Comparison of ENCODE assay signal across 18 cellular contexts in the genomic region with DNA sequence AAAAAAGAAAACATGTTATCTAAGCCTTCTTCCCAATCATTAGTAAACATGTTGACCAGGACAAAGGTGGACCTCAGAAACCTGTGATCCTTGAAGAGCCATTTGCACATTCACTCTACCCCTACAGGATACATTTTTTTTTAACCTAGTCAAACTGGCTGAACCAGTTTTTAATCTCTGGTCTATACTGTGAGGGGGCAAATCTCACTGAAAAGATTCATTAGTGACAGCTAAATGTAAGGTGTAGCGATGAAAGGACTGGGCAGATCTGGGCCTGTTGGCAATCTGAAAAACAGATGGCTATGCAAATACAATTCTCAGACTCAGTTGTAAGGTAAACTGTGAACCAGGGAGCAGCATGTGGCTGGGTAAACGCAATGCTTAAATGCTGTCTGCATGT.
DNase-seq lines count a peak whose midpoint lies in the region; ATAC-seq and TF ChIP-seq lines count a peak whose summit lies in the region.
"Had no signal": no experiment of that assay in that cellular context is flagged by ENCODE, and none has a peak within 500 bp of the region (broad histone marks: within the 10 kb centered on the region; RNA-seq: fewer than 3 reads in every experiment).

No MANE protein-coding gene starts in this region.

- ATAC-seq in HG03460 (IDR thresholded peaks at IDR 0.05; ENCODE audit: unreplicated experiment) = no peak
- ATAC-seq in omental fat pad (ENCODE audit: low FRiP score) = no peak
- ATAC-seq: activated CD8-positive, alpha-beta T cell treated with anti-CD3 and anti-CD28 coated beads, Interleukin-2, amount 10 ng/mL, durations not matched to agents 7 days and 5 days; GM12878; HepG2; natural killer cell had no signal

- no peak overlapping the region for H3K9ac ChIP-seq in iPS-20b (ENCODE audit: low read depth, low read length)

- no peaks in the 10 kb centered on the region for H3K27me3 ChIP-seq in iPS-20b (ENCODE audit: insufficient read depth, low read length)
- H3K27me3 ChIP-seq: testis had no signal

- H3K4me3 ChIP-seq in iPS-20b (ENCODE audit: low read length) = 0 out of 2 replicates have a peak overlapping the region, but pooled peaks have one; percentile 5
- H3K4me3 ChIP-seq: GM12878, HAP-1, testis had no signal

- no peak overlapping the region for H3K27ac ChIP-seq in iPS-20b (ENCODE audit: low read length)
- H3K27ac ChIP-seq: testis had no signal

- TF ChIP-seq CTCF in omental fat pad (IDR thresholded peaks at IDR 0.05) = no peak

- H3K36me3 ChIP-seq in iPS-20b (ENCODE audit: insufficient read depth, low read depth, low read length) = no peaks in the 10 kb centered on the region
- H3K36me3 ChIP-seq: HAP-1 had no signal

- H3K9me3 ChIP-seq in iPS-20b (ENCODE audit: insufficient read depth, low read depth, low read length) = no peaks in the 10 kb centered on the region
- H3K9me3 ChIP-seq: HAP-1, testis had no signal

- DNase-seq in SIG-M5 treated with dmso at 0.1 percent for 504 hours (lab: John Stamatoyannopoulos, UW; ENCODE audit: unreplicated experiment) = peak; percentile 84
- DNase-seq in SIG-M5 (lab: John Stamatoyannopoulos, UW) = no peak
- peak; percentile 95 to 97 for DNase-seq in NCI-H526 (lab: John Stamatoyannopoulos, UW)
- DNase-seq in kidney glomerular epithelial cell (lab: John Stamatoyannopoulos, UW) = no peak
- no peak for DNase-seq in T-helper 1 cell
- no peak for DNase-seq in omental fat pad (ENCODE audit: low spot score)
- DNase-seq: activated CD8-positive, alpha-beta T cell treated with anti-CD3 and anti-CD28 coated beads, Interleukin-2, amount 10 ng/mL, durations not matched to agents 7 days and 5 days; activated naive CD4-positive, alpha-beta T cell treated with anti-CD3 and anti-CD28 coated beads for 36 hours; immature natural killer cell; natural killer cell; NCI-H1092 treated with DMSO at 0.1 percent for 48 hours; T1000; testis had no signal

- H3K4me1 ChIP-seq in iPS-20b (ENCODE audit: insufficient read depth, low read length) = peaks cover 18% of the 10 kb centered on the region
- H3K4me1 ChIP-seq: HAP-1, testis had no signal

Comparison
In these comparisons a context has a peak if more than half of its experiments do, and no peak if none do; other contexts are left out.
1. DNase-seq: peak in SIG-M5 treated with dmso at 0.1 percent for 504 hours (single experiment) and NCI-H526 (2 of 2); none in SIG-M5 (single experiment), kidney glomerular epithelial cell (single experiment), T-helper 1 cell (0 of 5) and omental fat pad (single experiment).